In genomic region chr1:181135815-181136737, GRCh38 we compare ENCODE assay signal across 8 cellular contexts. TPM values are rescaled to one million over a fixed set of nuclear protein-coding genes. Genes with fewer than 3 reads are reported as not detected.
DNase-seq lines count a peak whose midpoint lies in the region; ATAC-seq and TF ChIP-seq lines count a peak whose summit lies in the region.

No MANE protein-coding gene starts in this region.

- H3K27ac ChIP-seq in Panc1 (ENCODE audit: low read length) (peak overlapping the region; percentile 78), parathyroid adenoma (peak overlapping the region; percentile 56)

- peaks cover 15% of the 10 kb centered on the region for H3K27me3 Mint-ChIP-seq in endothelial cell (ENCODE audit: unreplicated experiment)

- peak overlapping the region; percentile 44 for H3K27ac Mint-ChIP-seq in endothelial cell (ENCODE audit: unreplicated experiment)

- H3K36me3 ChIP-seq in Panc1 (ENCODE audit: control insufficient read depth, insufficient read depth, low read length) (no peaks in the 10 kb centered on the region), parathyroid adenoma (ENCODE audit: control insufficient read depth, insufficient read depth, low read length) (no peaks in the 10 kb centered on the region)

- no peaks in the 10 kb centered on the region for H3K79me2 ChIP-seq in parathyroid adenoma

- no peaks in the 10 kb centered on the region for H3K9me3 Mint-ChIP-seq in endothelial cell (ENCODE audit: unreplicated experiment)

- no peak; the same call in 1 of the 2 replicates for ATAC-seq in Panc1
- ATAC-seq in GM18868 (IDR thresholded peaks at IDR 0.05; ENCODE audit: unreplicated experiment): no peak

- TF ChIP-seq CTCF in Panc1 (IDR thresholded peaks at IDR 0.05): no peak
- no peak for TF ChIP-seq CTCF in endothelial cell (IDR thresholded peaks at IDR 0.05; ENCODE audit: unreplicated experiment)
- TF ChIP-seq CTCF in parathyroid adenoma (IDR thresholded peaks at IDR 0.05): no peak

- H3K9me3 ChIP-seq in Panc1 (ENCODE audit: control insufficient read depth, insufficient read depth, low read depth, low read length) (no peaks in the 10 kb centered on the region), parathyroid adenoma (ENCODE audit: control insufficient read depth, low read length) (no peaks in the 10 kb centered on the region)

- H3K36me3 Mint-ChIP-seq in endothelial cell (ENCODE audit: low read depth, unreplicated experiment): peaks cover 10% of the 10 kb centered on the region

- in situ Hi-C loops in Panc1 (cut with HindIII; ENCODE audit: low pct_unique_long_range_greater_than_20kb, low sequenced_read_pairs): no loop called here

- peak overlapping the region; percentile 80 for H3K4me3 Mint-ChIP-seq in endothelial cell (ENCODE audit: unreplicated experiment)

- no peak overlapping the region for H3K4me3 ChIP-seq in Panc1 (ENCODE audit: low read depth in 2 of 2, low read length in 2 of 2)
- no peak overlapping the region for H3K4me3 ChIP-seq in parathyroid adenoma (ENCODE audit: low read depth, low read length)

- peak; percentile 86 for DNase-seq in GM03348 (ENCODE audit: low spot score)
- peak; percentile 55 for DNase-seq in Panc1 (ENCODE audit: low read depth, low spot score)
- no peak for DNase-seq in endothelial cell (ENCODE audit: low spot score)
- no peak for DNase-seq in epidermal melanocyte (ENCODE audit: insufficient read length, low spot score)
- DNase-seq in NCI-H526 treated with DMSO at 0.1 percent for 48 hours (lab: John Stamatoyannopoulos, UW): no peak
- no peak for DNase-seq in ecto neural progenitor cell (ENCODE audit: low spot score)

- H3K27me3 ChIP-seq in Panc1 (ENCODE audit: control insufficient read depth, insufficient read depth, low read length): no peaks in the 10 kb centered on the region
- H3K27me3 ChIP-seq in parathyroid adenoma (ENCODE audit: control insufficient read depth, insufficient read depth, low read length): no peaks in the 10 kb centered on the region

- POLR2A ChIA-PET in Panc1 (lab: Charles Lee): interaction anchor here (0.6 to 0.7 kb wide), 2 partner anchors 31 to 49 kb away, joined by 3 to 14 read pairs; no protein-coding TSS in a partner anchor

- peak overlapping the region; percentile 42 for H2AFZ ChIP-seq in parathyroid adenoma

- intact Hi-C loops in Panc1 (cut with micrococcal nuclease; ENCODE audit: unreplicated experiment): no loop called here

- H3K9ac ChIP-seq in parathyroid adenoma: no peak overlapping the region

- no peak overlapping the region for H3K4me2 ChIP-seq in parathyroid adenoma (ENCODE audit: low read length)

- BruUV-seq in Panc1 (replicated peaks; lab: Mats Ljungman, UMichigan): no TSS peak

- peaks cover 60% of the 10 kb centered on the region for H3K4me1 Mint-ChIP-seq in endothelial cell (ENCODE audit: unreplicated experiment)

- peaks cover 21% of the 10 kb centered on the region for H3K4me1 ChIP-seq in Panc1 (ENCODE audit: control insufficient read depth, insufficient read depth, low read length)
- peaks cover 12% of the 10 kb centered on the region for H3K4me1 ChIP-seq in parathyroid adenoma

- CTCF ChIA-PET in Panc1 (lab: Charles Lee): interaction anchor here (0.6 to 1.3 kb wide), 3 partner anchors 30 to 52 kb away, joined by 3 to 5 read pairs (median 3); no protein-coding TSS in a partner anchor

RNA-seq across cellular contexts. Expression of gene IER5, which starts 47.6 kb away (rescaled TPM):
- total RNA-seq in Panc1 (2021; ENCODE audit: unreplicated experiment): 20.4 TPM
- polyA plus RNA-seq in Panc1 (2012; ENCODE audit: insufficient read length): 14.2 TPM
- 18.0 TPM for total RNA-seq in endothelial cell (ENCODE audit: unreplicated experiment)

Comparison
In these comparisons a context has a peak if more than half of its experiments do, and no peak if none do; other contexts are left out.
1. DNase-seq: peak in GM03348 (single experiment) and Panc1 (single experiment); none in endothelial cell (single experiment), epidermal melanocyte (single experiment), NCI-H526 treated with DMSO at 0.1 percent for 48 hours (single experiment) and ecto neural progenitor cell (single experiment).